In genomic region chr22:19432092-19432844, GRCh38 we compare ENCODE assay signal across 8 cellular contexts. TPM values are rescaled to one million over a fixed set of nuclear protein-coding genes. Genes with fewer than 3 reads are reported as not detected.
A peak's percentile ranks its signal among the peaks of the same experiment; 100 is the strongest.
DNase-seq lines count a peak whose midpoint lies in the region; ATAC-seq lines count a peak whose summit lies in the region.

TSS of gene MRPL40 (plus strand) at chr22:19432545. CDS start at chr22:19432555, 10 bp downstream.

- intact Hi-C loops in T-helper 2 cell treated with Interferon-gamma antibody and Interleukin-4, amounts not matched to agents 100 ng/mL and 5 ng/mL, for 36 hours (cut with micrococcal nuclease) = loop anchor here (1.0 to 5.0 kb wide), 4 partner anchors 15 to 253 kb away; partner anchors contain the start of genes C22orf39, CDC45, CLTCL1 and SLC25A1
- intact Hi-C loops in right cardiac atrium (cut with DNase I) (no loop called here), aorta (cut with DNase I) (loop anchor here (1.0 to 10.0 kb wide), 6 partner anchors 15 to 287 kb away; partner anchors contain the start of genes CDC45 (in 2 of the 2), SLC25A1 (in 2 of the 2), UFD1 (in 2 of the 2) and C22orf39 (in 1 of the 2))

- under 1% methylated on average over 78 of the region's 78 CpGs for WGBS in right cardiac atrium
- 0% methylated on average over 71 to 78 of the region's 78 CpGs for WGBS in aorta, 2 donors

- H3K9me3 ChIP-seq in right cardiac atrium (ENCODE audit: control insufficient read depth, low read length) = no peaks in the 10 kb centered on the region
- no peaks in the 10 kb centered on the region for H3K9me3 ChIP-seq in aorta (ENCODE audit: control insufficient read depth, low read length)

- peak; percentile 38 for ATAC-seq in GM18499 (IDR thresholded peaks at IDR 0.05; ENCODE audit: insufficient read depth, unreplicated experiment)
- peak; percentile 77 for ATAC-seq in HG02884 (IDR thresholded peaks at IDR 0.05; ENCODE audit: unreplicated experiment)
- peak; percentile 99 for ATAC-seq in right cardiac atrium
- peak; percentile 99 for ATAC-seq in aorta (ENCODE audit: low FRiP score)

- H3K27ac ChIP-seq in right cardiac atrium (ENCODE audit: low read length) (peak within 1 kb of the TSS; percentile 85), aorta (ENCODE audit: low read depth in 1 of 2, low read length in 2 of 2) (peak within 1 kb of the TSS; percentile 30 to 89)

- H3K27me3 ChIP-seq in right cardiac atrium (ENCODE audit: control insufficient read depth, insufficient read depth) (no peaks in the 10 kb centered on the region), aorta (ENCODE audit: control insufficient read depth in 1 of 2, insufficient read depth in 2 of 2, low read length in 1 of 2) (no peaks in the 10 kb centered on the region)

- DNase-seq in NCI-H1694 (lab: John Stamatoyannopoulos, UW) (peak; percentile 63), anterior cingulate cortex (lab: John Stamatoyannopoulos, UW) (peak; percentile 76 to 97 (median 93)), right cardiac atrium (peak; percentile 97 to 98 (median 98)), renal cortical epithelial cell (ENCODE audit: low read depth) (peak; percentile 69), aorta (peak; percentile 97)

- H3K4me1 ChIP-seq in right cardiac atrium (ENCODE audit: control insufficient read depth, insufficient read depth, low read length) (peaks cover 2% of the 10 kb centered on the region), aorta (ENCODE audit: control insufficient read depth in 1 of 2, insufficient read depth in 2 of 2, low read length in 2 of 2) (no peaks in the 10 kb centered on the region)

- peaks cover 0 to 2% of the 10 kb centered on the region in 2 donors for H3K36me3 ChIP-seq in aorta (ENCODE audit: control insufficient read depth in 1 of 2, insufficient read depth in 2 of 2, low read length in 1 of 2)

- H3K4me3 ChIP-seq in right cardiac atrium (ENCODE audit: low read length) (peak within 1 kb of the TSS; percentile 93), aorta (ENCODE audit: low read length in 2 of 2) (peak within 1 kb of the TSS; percentile 98)

RNA-seq across cellular contexts. Expression of gene MRPL40, which starts in this region (rescaled TPM):
- total RNA-seq in T-helper 2 cell treated with Interferon-gamma antibody and Interleukin-4, amounts not matched to agents 100 ng/mL and 5 ng/mL, for 36 hours = 20.1 and 23.4 TPM in 2 replicates
- total RNA-seq in right cardiac atrium (10 to 100 TPM; 37.5 to 49.4 (median 43.1) TPM), renal cortical epithelial cell (29.5 and 50.4 TPM in 2 replicates), aorta (10 to 100 TPM; 13.9 to 16.4 TPM)
- polyA plus RNA-seq in right cardiac atrium (66.9 TPM), aorta (10 to 100 TPM; 37.3 to 38.1 TPM)

Comparison
In these comparisons a context has a peak if more than half of its experiments do, and no peak if none do; other contexts are left out.
1. Peak in every context shown above with its lines: DNase-seq, ATAC-seq, H3K4me3 ChIP-seq and H3K27ac ChIP-seq.
2. ATAC-seq: peak in every context shown above with its lines; median percentile 99 in right cardiac atrium; 99 in aorta; 77 in HG02884; 38 in GM18499.
3. intact Hi-C loops: an anchor here in T-helper 2 cell treated with Interferon-gamma antibody and Interleukin-4, amounts not matched to agents 100 ng/mL and 5 ng/mL, for 36 hours (1.0 to 5.0 kb wide) and aorta (1.0 to 10.0 kb wide); none called in right cardiac atrium.